8 cellular contexts compared by ENCODE assay signal in the genomic region with DNA sequence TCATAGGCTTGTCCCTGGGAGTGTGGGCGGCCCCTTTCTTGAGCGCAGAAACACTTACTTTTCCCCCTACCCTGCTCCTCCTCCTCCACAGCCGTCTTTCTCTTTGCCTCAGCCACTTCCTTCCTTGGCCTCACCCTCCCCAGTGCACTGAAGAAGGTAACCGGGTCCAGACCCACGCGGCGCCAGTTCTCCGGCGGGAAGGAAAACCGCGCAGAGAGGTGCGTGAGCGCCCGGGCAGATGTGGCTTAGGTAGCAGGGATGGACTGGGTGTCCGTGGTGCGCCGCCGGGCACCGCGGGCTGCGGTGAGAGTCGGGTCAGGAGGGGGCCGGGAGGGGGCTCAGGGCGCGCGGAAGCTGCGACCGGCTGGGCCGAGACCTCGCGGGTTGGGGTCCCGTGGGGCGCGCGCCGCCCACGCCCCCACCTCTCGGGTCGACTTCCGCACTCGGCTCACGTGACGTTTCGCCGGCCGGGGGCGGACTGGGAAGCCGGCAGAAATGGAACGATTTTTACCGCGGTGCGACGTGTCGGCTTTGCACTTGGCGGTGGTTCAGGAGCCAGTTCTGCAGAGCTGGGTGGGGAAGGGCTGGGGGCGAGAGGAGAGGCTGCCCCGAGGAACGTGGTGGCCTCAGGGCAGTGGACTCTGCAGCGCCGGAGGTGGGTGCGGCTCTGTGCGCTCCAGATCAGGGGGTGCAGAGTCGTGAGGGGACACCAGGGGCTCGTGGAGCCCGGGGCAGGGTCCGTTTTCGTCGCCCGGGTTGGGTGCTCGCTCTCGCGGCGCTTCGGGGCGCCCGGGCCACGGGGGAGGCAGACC. TPM values are rescaled to one million over a fixed set of nuclear protein-coding genes. Genes with fewer than 3 reads are reported as not detected.
A peak's percentile ranks its signal among the peaks of the same experiment; 100 is the strongest.
DNase-seq lines count a peak whose midpoint lies in the region; ATAC-seq, FAIRE-seq and TF ChIP-seq lines count a peak whose summit lies in the region.

A gene with protein sequence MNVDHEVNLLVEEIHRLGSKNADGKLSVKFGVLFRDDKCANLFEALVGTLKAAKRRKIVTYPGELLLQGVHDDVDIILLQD (plus strand): TSS at position 88 of the 812 bp plus-strand sequence. CDS start 5,416 bp downstream, outside the sequence.

- no TSS peak for BruUV-seq in Caco-2 (replicated peaks; lab: Mats Ljungman, UMichigan)

- peak; percentile 59 for ATAC-seq in GM21367 (IDR thresholded peaks at IDR 0.05; ENCODE audit: unreplicated experiment)
- peak; percentile 89 for ATAC-seq in natural killer cell treated with Interleukin-12 subunit alpha and Interleukin-12 subunit beta and Interleukin-15 and Interleukin-18, amount 100 ng/mL, for 72 hours

- POLR2A ChIA-PET in Caco-2 (lab: Charles Lee) = interaction anchor here (0.7 to 1.0 kb wide), 2 partner anchors 40 to 163 kb away, joined by 4 read pairs; no protein-coding TSS in a partner anchor

- intact Hi-C loops in Caco-2 (cut with micrococcal nuclease; ENCODE audit: unreplicated experiment) = loop anchor here (1.0 to 5.0 kb wide), 5 partner anchors 40 to 922 kb away; a partner anchor contains a TSS

- no peaks in the 10 kb centered on the region for H3K9me3 Mint-ChIP-seq in Caco-2 (ENCODE audit: unreplicated experiment)
- H3K9me3 Mint-ChIP-seq in natural killer cell treated with Interleukin-12 subunit alpha and Interleukin-12 subunit beta and Interleukin-15 and Interleukin-18, amount 100 ng/mL, for 72 hours = no peaks in the 10 kb centered on the region

- no peak within 1 kb of the TSS for H3K4me3 Mint-ChIP-seq in Caco-2 (ENCODE audit: unreplicated experiment)
- peak within 1 kb of the TSS; percentile 57 for H3K4me3 Mint-ChIP-seq in natural killer cell treated with Interleukin-12 subunit alpha and Interleukin-12 subunit beta and Interleukin-15 and Interleukin-18, amount 100 ng/mL, for 72 hours

- no peaks in the 10 kb centered on the region for H3K27me3 ChIP-seq in Caco-2 (replicated peaks; ENCODE audit: control insufficient read depth, insufficient read depth, low read length)

- H3K4me3 ChIP-seq in Caco-2 (ENCODE audit: low read depth, low read length) = peak within 1 kb of the TSS; percentile 78
- H3K4me3 ChIP-seq in fibroblast of mammary gland (ENCODE audit: control insufficient read depth, low read depth, low read length) = peak within 1 kb of the TSS; percentile 88

- peaks cover 2% of the 10 kb centered on the region for H3K4me1 ChIP-seq in Caco-2

- peak within 1 kb of the TSS; percentile 84 for H3K27ac Mint-ChIP-seq in Caco-2 (ENCODE audit: unreplicated experiment)
- H3K27ac Mint-ChIP-seq in natural killer cell treated with Interleukin-12 subunit alpha and Interleukin-12 subunit beta and Interleukin-15 and Interleukin-18, amount 100 ng/mL, for 72 hours = peak within 1 kb of the TSS; percentile 47 to 83

- no peak for TF ChIP-seq CTCF in Caco-2 (IDR thresholded peaks at IDR 0.05; ENCODE audit: insufficient read depth in 1 of 2, low read depth in 1 of 2, low read length in 1 of 2, severe bottlenecking in 1 of 2, unreplicated experiment in 1 of 2)
- no peak for TF ChIP-seq CTCF in fibroblast of mammary gland (conservative IDR thresholded peaks at IDR 0.05; ENCODE audit: control insufficient read depth, insufficient read depth, low read depth, low read length)

- no peaks in the 10 kb centered on the region for H3K36me3 ChIP-seq in Caco-2 (ENCODE audit: control insufficient read depth, insufficient read depth, low read length)

- no peaks in the 10 kb centered on the region for H3K27me3 Mint-ChIP-seq in Caco-2 (ENCODE audit: insufficient read depth, unreplicated experiment)
- no peaks in the 10 kb centered on the region for H3K27me3 Mint-ChIP-seq in natural killer cell treated with Interleukin-12 subunit alpha and Interleukin-12 subunit beta and Interleukin-15 and Interleukin-18, amount 100 ng/mL, for 72 hours

- no peak for FAIRE-seq in RCC 7860 (lab: Jason Lieb, UNC)

- peak; percentile 82 to 83 for DNase-seq in Caco-2
- peak in 53 of 76 experiments; percentile 8 to 72 (median 43) for DNase-seq in HUDEP-2 (lab: John Stamatoyannopoulos, UW; ENCODE audit: unreplicated experiment in 76 of 76)
- DNase-seq in RCC 7860 (ENCODE audit: low spot score) = peak; percentile 68
- peak; percentile 58 for DNase-seq in activated T-helper 1 cell treated with Interleukin-2 at 50 U/mL for 16 hours (ENCODE audit: low read depth)
- peak; percentile 33 for DNase-seq in fibroblast of mammary gland (ENCODE audit: low read depth)
- DNase-seq in natural killer cell treated with Interleukin-12 subunit alpha and Interleukin-12 subunit beta and Interleukin-15 and Interleukin-18, amount 100 ng/mL, for 72 hours (ENCODE audit: low spot score) = peak; percentile 75
- peak; percentile 90 for DNase-seq in stimulated activated naive CD4-positive, alpha-beta T cell treated with Interleukin-2 at 50 U/mL for 16 hours (lab: John Stamatoyannopoulos, UW)

- peaks cover 8% of the 10 kb centered on the region for H3K4me1 Mint-ChIP-seq in Caco-2 (ENCODE audit: low read depth, unreplicated experiment)
- H3K4me1 Mint-ChIP-seq in natural killer cell treated with Interleukin-12 subunit alpha and Interleukin-12 subunit beta and Interleukin-15 and Interleukin-18, amount 100 ng/mL, for 72 hours (ENCODE audit: low read depth in 2 of 2) = peaks cover 22 to 28% of the 10 kb centered on the region in 2 donors

- H3K9me3 ChIP-seq in Caco-2 = no peaks in the 10 kb centered on the region

- H3K36me3 Mint-ChIP-seq in Caco-2 (ENCODE audit: insufficient read depth, unreplicated experiment) = peaks cover 20% of the 10 kb centered on the region
- H3K36me3 Mint-ChIP-seq in natural killer cell treated with Interleukin-12 subunit alpha and Interleukin-12 subunit beta and Interleukin-15 and Interleukin-18, amount 100 ng/mL, for 72 hours = peaks cover 3% of the 10 kb centered on the region

- CTCF ChIA-PET in Caco-2 (lab: Charles Lee) = no interaction called here

RNA-seq across cellular contexts. Expression of the gene that starts here (rescaled TPM):
- 90.3 and 90.8 TPM in 2 replicates for total RNA-seq in Caco-2 (2022)
- 100 to 1,000 TPM in 1 of 2 donors, 10 to 100 TPM in 1; 69.6 to 115 TPM for total RNA-seq in natural killer cell treated with Interleukin-12 subunit alpha and Interleukin-12 subunit beta and Interleukin-15 and Interleukin-18, amount 100 ng/mL, for 72 hours

Comparison
In these comparisons a context has a peak if more than half of its experiments do, and no peak if none do; other contexts are left out.
1. Peak in every context shown above with its lines: DNase-seq, ATAC-seq and H3K4me3 ChIP-seq.
2. DNase-seq: peak in every context shown above with its lines; median percentile 90 in stimulated activated naive CD4-positive, alpha-beta T cell treated with Interleukin-2 at 50 U/mL for 16 hours; 82 in Caco-2; 75 in natural killer cell treated with Interleukin-12 subunit alpha and Interleukin-12 subunit beta and Interleukin-15 and Interleukin-18, amount 100 ng/mL, for 72 hours; 68 in RCC 7860; 58 in activated T-helper 1 cell treated with Interleukin-2 at 50 U/mL for 16 hours; 43 in HUDEP-2; 33 in fibroblast of mammary gland.